ENCODE assay signal across 26 cellular contexts in the genomic region with DNA sequence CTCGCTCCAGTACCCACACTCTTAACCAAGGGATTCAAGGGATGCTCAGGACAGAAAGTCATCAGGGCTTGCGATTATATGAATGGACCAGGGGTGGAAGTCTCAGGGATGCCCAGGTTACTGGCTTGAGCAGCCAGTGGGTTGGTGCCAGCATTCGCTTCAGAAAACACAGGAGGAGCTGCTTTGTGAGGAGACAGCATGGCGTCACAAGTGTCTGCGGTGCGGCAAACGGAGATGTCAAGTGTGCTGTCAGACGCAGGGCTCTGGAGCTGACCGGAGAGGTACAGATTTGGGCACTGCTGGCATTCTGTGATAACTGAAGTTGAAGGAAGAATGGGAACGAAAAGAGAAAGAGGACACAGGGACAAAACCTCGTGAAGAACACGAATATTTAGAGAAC. TPM values are rescaled to one million over a fixed set of nuclear protein-coding genes. Genes with fewer than 3 reads are reported as not detected.
"Had no signal": no experiment of that assay in that cellular context is flagged by ENCODE, and none has a peak within 500 bp of the region (broad histone marks: within the 10 kb centered on the region; RNA-seq: fewer than 3 reads in every experiment).

No MANE protein-coding gene starts in this region.

- H3K27ac ChIP-seq: brain microvascular endothelial cell, cardiac muscle cell, Peyer's patch had no signal

- H3K27ac Mint-ChIP-seq: activated B cell treated with CpG ODN at 0.5 μM for 24 hours; activated CD4-positive, alpha-beta T cell treated with anti-CD3 and anti-CD28 coated beads, Interleukin-2, amount 10 ng/mL, durations not matched to agents 24 days and 14 days; activated CD8-positive, alpha-beta memory T cell treated with anti-CD3 and anti-CD28 coated beads, Interleukin-2, amount 10 ng/mL, durations not matched to agents 7 days and 5 days; activated naive CD4-positive, alpha-beta T cell treated with anti-CD3 and anti-CD28 coated beads for 36 hours; activated naive CD8-positive, alpha-beta T cell; T-helper 17 cell had no signal

- FAIRE-seq: TTC549 had no signal

- H3K36me3 Mint-ChIP-seq: activated CD8-positive, alpha-beta memory T cell treated with anti-CD3 and anti-CD28 coated beads, Interleukin-2, amount 10 ng/mL, durations not matched to agents 7 days and 5 days; activated naive CD8-positive, alpha-beta T cell had no signal

- H3K9me3 Mint-ChIP-seq: activated B cell treated with CpG ODN at 0.5 μM for 24 hours; activated CD4-positive, alpha-beta T cell treated with anti-CD3 and anti-CD28 coated beads, Interleukin-2, amount 10 ng/mL, durations not matched to agents 24 days and 14 days; activated naive CD4-positive, alpha-beta T cell treated with anti-CD3 and anti-CD28 coated beads for 36 hours; activated T-cell treated with anti-CD3 and anti-CD28 coated beads, Interleukin-2, amount 50 U/mL, for 4 hours had no signal

- H3K4me3 Mint-ChIP-seq: activated B cell treated with CpG ODN at 0.5 μM for 24 hours; activated CD4-positive, alpha-beta T cell treated with anti-CD3 and anti-CD28 coated beads, Interleukin-2, amount 10 ng/mL, durations not matched to agents 24 days and 14 days; activated CD8-positive, alpha-beta memory T cell treated with anti-CD3 and anti-CD28 coated beads, Interleukin-2, amount 10 ng/mL, durations not matched to agents 7 days and 5 days; activated naive CD4-positive, alpha-beta T cell treated with anti-CD3 and anti-CD28 coated beads for 36 hours; activated naive CD8-positive, alpha-beta T cell; activated T-cell treated with anti-CD3 and anti-CD28 coated beads, Interleukin-2, amount 50 U/mL, for 4 hours; T-helper 17 cell had no signal

- H3K36me3 ChIP-seq: brain microvascular endothelial cell, cardiac muscle cell, MG63, Peyer's patch had no signal

- H3K4me3 ChIP-seq: cardiac muscle cell, MG63, Peyer's patch had no signal

- H3K4me1 Mint-ChIP-seq: activated CD4-positive, alpha-beta T cell treated with anti-CD3 and anti-CD28 coated beads, Interleukin-2, amount 10 ng/mL, durations not matched to agents 24 days and 14 days; activated CD8-positive, alpha-beta memory T cell treated with anti-CD3 and anti-CD28 coated beads, Interleukin-2, amount 10 ng/mL, durations not matched to agents 7 days and 5 days had no signal

- H3K9me3 ChIP-seq: MG63, Peyer's patch had no signal

- ATAC-seq: activated CD8-positive, alpha-beta memory T cell treated with anti-CD3 and anti-CD28 coated beads, Interleukin-2, amount 10 ng/mL, durations not matched to agents 7 days and 5 days; activated T-cell treated with anti-CD3 and anti-CD28 coated beads, Interleukin-2, amount 50 U/mL, for 4 hours; T-helper 17 cell had no signal

- DNase-seq: activated B cell treated with CpG ODN at 0.5 μM for 24 hours; activated CD4-positive, alpha-beta T cell treated with anti-CD3 and anti-CD28 coated beads for 1 hour; activated CD4-positive, alpha-beta T cell treated with anti-CD3 and anti-CD28 coated beads, Interleukin-2, amount 10 ng/mL, durations not matched to agents 24 days and 14 days; activated CD4-positive, alpha-beta T cell treated with anti-CD3 and anti-CD28 coated beads, Interleukin-2, amount 50 U/mL, for 48 hours; activated CD8-positive, alpha-beta memory T cell treated with anti-CD3 and anti-CD28 coated beads, Interleukin-2, amount 10 ng/mL, durations not matched to agents 7 days and 5 days; activated effector memory CD4-positive, alpha-beta T cell treated with anti-CD3 and anti-CD28 coated beads, Interleukin-2, amount 50 U/mL, for 16 hours; activated naive CD4-positive, alpha-beta T cell treated with anti-CD3 and anti-CD28 coated beads for 36 hours; activated T-cell treated with anti-CD3 and anti-CD28 coated beads, Interleukin-2, amount 50 U/mL, for 4 hours; amygdala; MV-4-11; NCI-H1105; NCI-H1436; NCI-H1694 treated with DMSO at 0.1 percent for 48 hours; NCI-H2029 treated with DMSO at 0.1 percent for 48 hours; NCI-H510A treated with DMSO at 0.1 percent for 48 hours; NCI-H69; NK-92 treated with Interleukin-12 subunit alpha and Interleukin-12 subunit beta, amount 100 ng/mL, for 24 hours; OCI-M1; Peyer's patch; T-helper 17 cell; T-helper 9 cell had no signal

- H3K27me3 ChIP-seq: brain microvascular endothelial cell, cardiac muscle cell, MG63, Peyer's patch had no signal

RNA-seq across cellular contexts. Expression of gene MARCHF10, which starts 4.1 kb away (rescaled TPM):
- total RNA-seq: activated B cell treated with CpG ODN at 0.5 μM for 24 hours; activated CD4-positive, alpha-beta T cell treated with anti-CD3 and anti-CD28 coated beads, Interleukin-2, amount 10 ng/mL, durations not matched to agents 24 days and 14 days; activated CD8-positive, alpha-beta memory T cell treated with anti-CD3 and anti-CD28 coated beads, Interleukin-2, amount 10 ng/mL, durations not matched to agents 7 days and 5 days; activated naive CD4-positive, alpha-beta T cell treated with anti-CD3 and anti-CD28 coated beads for 36 hours; activated T-cell treated with anti-CD3 and anti-CD28 coated beads, Interleukin-2, amount 50 U/mL, for 4 hours; Peyer's patch had no signal
